In the genomic region with DNA sequence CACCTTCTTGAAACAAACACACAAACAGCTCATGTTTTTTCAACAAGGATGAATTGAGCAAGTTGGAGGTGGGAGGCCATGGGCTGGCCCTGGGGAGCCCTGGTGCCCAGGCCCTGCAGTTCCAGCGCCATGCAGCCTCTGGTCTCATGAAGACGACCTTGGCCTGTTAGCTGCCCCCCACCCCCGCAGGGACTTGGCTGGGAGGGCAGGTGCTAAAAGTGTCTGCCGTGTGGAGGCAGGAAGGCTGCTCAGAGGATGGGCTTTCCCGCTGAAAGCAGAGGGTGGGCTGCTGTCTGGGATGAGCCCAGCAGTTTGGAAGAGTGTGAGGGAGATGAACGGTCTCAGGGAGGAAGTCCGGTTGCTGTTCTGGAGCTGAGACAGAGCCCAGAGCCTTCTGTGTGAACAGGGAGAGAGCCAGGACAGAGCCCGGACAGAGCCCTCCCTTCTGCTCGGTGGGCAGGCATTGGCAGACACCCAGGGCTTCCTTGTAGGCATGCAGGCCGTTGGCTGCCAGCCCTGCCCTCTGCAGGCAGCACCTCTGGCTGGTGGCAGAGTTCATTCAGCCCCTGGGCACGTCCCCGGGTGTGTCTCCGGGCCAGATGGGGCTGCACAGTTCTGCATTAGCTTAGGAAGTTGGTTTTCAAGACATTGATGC, we compare ENCODE assay signal across 14 cellular contexts. TPM values are rescaled to one million over a fixed set of nuclear protein-coding genes. Genes with fewer than 3 reads are reported as not detected.
DNase-seq lines count a peak whose midpoint lies in the region; ATAC-seq, FAIRE-seq and TF ChIP-seq lines count a peak whose summit lies in the region.
"Had no signal": no experiment of that assay in that cellular context is flagged by ENCODE, and none has a peak within 500 bp of the region (broad histone marks: within the 10 kb centered on the region; RNA-seq: fewer than 3 reads in every experiment).

No MANE protein-coding gene starts in this region.

- no peaks in the 10 kb centered on the region for H3K36me3 Mint-ChIP-seq in HFFc6 (ENCODE audit: low read depth)
- H3K36me3 Mint-ChIP-seq in endothelial cell (ENCODE audit: low read depth, unreplicated experiment): peaks cover 8% of the 10 kb centered on the region

- DNase-seq in HFFc6: no peak
- peak in 53 of 58 donors; percentile 8 to 82 (median 51) for DNase-seq in anterior cingulate cortex (lab: John Stamatoyannopoulos, UW)
- peak; percentile 67 to 73 for DNase-seq in left colon
- peak; percentile 47 for DNase-seq in small intestine
- no peak for DNase-seq in NOMO-1 treated with dmso at 0.1 percent for 144 hours (lab: John Stamatoyannopoulos, UW; ENCODE audit: unreplicated experiment)
- no peak for DNase-seq in esophagus squamous epithelium (lab: John Stamatoyannopoulos, UW)
- DNase-seq in endothelial cell (ENCODE audit: low spot score): no peak
- DNase-seq: activated CD8-positive, alpha-beta T cell treated with anti-CD3 and anti-CD28 coated beads, Interleukin-2, amount 10 ng/mL, durations not matched to agents 7 days and 5 days; amniotic stem cell; erythroblast; kidney glomerular epithelial cell; stimulated activated CD8-positive, alpha-beta memory T cell treated with anti-CD3 and anti-CD28 coated beads, Interleukin-4, amount 100 ng/mL, for 48 hours had no signal

- H3K4me1 ChIP-seq in small intestine (ENCODE audit: control insufficient read depth in 2 of 2, insufficient read depth in 1 of 2, low read depth in 1 of 2, low read length in 1 of 2) (no peaks in the 10 kb centered on the region), esophagus squamous epithelium (peaks cover 0 to 26% (median 18%) of the 10 kb centered on the region in 3 donors)

- TF ChIP-seq POLR2A in esophagus squamous epithelium (IDR thresholded peaks at IDR 0.05): no peak

- no peak overlapping the region for H3K4me3 ChIP-seq in small intestine (ENCODE audit: low read depth in 1 of 2, low read length in 2 of 2)
- H3K4me3 ChIP-seq in esophagus squamous epithelium: no peak overlapping the region

- H3K27me3 Mint-ChIP-seq in HFFc6 (ENCODE audit: insufficient read depth): peaks cover 5% of the 10 kb centered on the region
- peaks cover 21% of the 10 kb centered on the region for H3K27me3 Mint-ChIP-seq in endothelial cell (ENCODE audit: unreplicated experiment)

- H3K36me3 ChIP-seq in small intestine (ENCODE audit: control insufficient read depth in 2 of 2, insufficient read depth in 2 of 2, low read length in 2 of 2) (no peaks in the 10 kb centered on the region), esophagus squamous epithelium (no peaks in the 10 kb centered on the region)

- no peaks in the 10 kb centered on the region for H3K9me3 Mint-ChIP-seq in HFFc6
- no peaks in the 10 kb centered on the region for H3K9me3 Mint-ChIP-seq in endothelial cell (ENCODE audit: unreplicated experiment)

- ATAC-seq in left colon: peak; percentile 80
- no peak for ATAC-seq in GM19397 (IDR thresholded peaks at IDR 0.05; ENCODE audit: unreplicated experiment)
- ATAC-seq: activated CD8-positive, alpha-beta T cell treated with anti-CD3 and anti-CD28 coated beads, Interleukin-2, amount 10 ng/mL, durations not matched to agents 7 days and 5 days had no signal

- H3K4me1 Mint-ChIP-seq in HFFc6 (ENCODE audit: low read depth): peaks cover 46% of the 10 kb centered on the region
- peaks cover 42% of the 10 kb centered on the region for H3K4me1 Mint-ChIP-seq in endothelial cell (ENCODE audit: unreplicated experiment)

- 38 to 44% (median 40%) methylated on average over 13 of the region's 13 CpGs for WGBS in small intestine, 3 donors
- WGBS in esophagus squamous epithelium, 2 donors: 31 to 33% methylated on average over 10 of the region's 13 CpGs

- no peak for FAIRE-seq in small intestine (lab: Jason Lieb, UNC)
- FAIRE-seq: D721Med had no signal

- no peak for TF ChIP-seq CTCF in HFFc6 (IDR thresholded peaks at IDR 0.05)
- TF ChIP-seq CTCF in esophagus squamous epithelium (IDR thresholded peaks at IDR 0.05): no peak
- TF ChIP-seq CTCF in endothelial cell (IDR thresholded peaks at IDR 0.05; ENCODE audit: unreplicated experiment): no peak

- H3K4me3 Mint-ChIP-seq in HFFc6 (no peak overlapping the region), endothelial cell (ENCODE audit: unreplicated experiment) (no peak overlapping the region)
- H3K4me3 Mint-ChIP-seq: activated CD8-positive, alpha-beta T cell treated with anti-CD3 and anti-CD28 coated beads, Interleukin-2, amount 10 ng/mL, durations not matched to agents 7 days and 5 days had no signal

- H3K9me3 ChIP-seq in small intestine (ENCODE audit: control insufficient read depth, low read depth): no peaks in the 10 kb centered on the region
- H3K9me3 ChIP-seq in esophagus squamous epithelium: no peaks in the 10 kb centered on the region

- H3K27ac Mint-ChIP-seq in HFFc6: peak overlapping the region; percentile 22; the same call in 1 of the 2 replicates
- no peak overlapping the region for H3K27ac Mint-ChIP-seq in endothelial cell (ENCODE audit: unreplicated experiment)
- H3K27ac Mint-ChIP-seq: activated CD8-positive, alpha-beta T cell treated with anti-CD3 and anti-CD28 coated beads, Interleukin-2, amount 10 ng/mL, durations not matched to agents 7 days and 5 days had no signal

- H3K27ac ChIP-seq in small intestine (ENCODE audit: low read depth in 1 of 2, low read length in 1 of 2): no peak overlapping the region
- no peak overlapping the region for H3K27ac ChIP-seq in esophagus squamous epithelium

- intact Hi-C loops in left colon (cut with DNase I, micrococcal nuclease) (no loop called here), esophagus squamous epithelium (cut with DNase I) (no loop called here)

- H3K27me3 ChIP-seq in small intestine (ENCODE audit: control insufficient read depth in 2 of 2, insufficient read depth in 2 of 2, low read length in 2 of 2) (no peaks in the 10 kb centered on the region), esophagus squamous epithelium (peaks cover 0 to 21% (median 0%) of the 10 kb centered on the region in 4 donors)

RNA-seq across cellular contexts. Expression of gene ROPN1L, which starts 18.7 kb away (rescaled TPM):
- total RNA-seq in HFFc6 (2021; fragmentation: NEBNext Ultra II Directional; extraction: Animal tissue kit (Norgen Biotek cat#: 25700)): under 1 TPM; 0.38 to 0.68 (median 0.47) TPM
- not detected for total RNA-seq in left colon
- polyA plus RNA-seq in small intestine: under 1 TPM in 1 of 3 donors, not detected in 2; 0.76 TPM
- under 1 TPM in 1 of 4 donors, not detected in 3; 0.38 TPM for total RNA-seq in esophagus squamous epithelium
- 4.0 TPM for total RNA-seq in endothelial cell (ENCODE audit: unreplicated experiment)

Comparison
In these comparisons a context has a peak if more than half of its experiments do, and no peak if none do; other contexts are left out.
1. DNase-seq: peak in anterior cingulate cortex (53 of 58), left colon (2 of 2) and small intestine (single experiment); none in HFFc6 (single experiment), NOMO-1 treated with dmso at 0.1 percent for 144 hours (single experiment), esophagus squamous epithelium (single experiment) and endothelial cell (single experiment).